19 cellular contexts compared by ENCODE assay signal in genomic region chr18:32998921-32999320, GRCh38.
DNase-seq lines count a peak whose midpoint lies in the region; TF ChIP-seq lines count a peak whose summit lies in the region.
"Had no signal": no experiment of that assay in that cellular context is flagged by ENCODE, and none has a peak within 500 bp of the region (broad histone marks: within the 10 kb centered on the region; RNA-seq: fewer than 3 reads in every experiment).

No MANE protein-coding gene starts in this region.

- TF ChIP-seq CTCF in neural crest cell (conservative IDR thresholded peaks at IDR 0.05) = no peak

- peak overlapping the region in 1 of 2 experiments; percentile 47 for H2BK12ac ChIP-seq in mesenchymal stem cell (ENCODE audit: low read length in 2 of 2)

- no peaks in the 10 kb centered on the region for H3K4me1 ChIP-seq in mesenchymal stem cell (ENCODE audit: control insufficient read depth, insufficient read depth, low read depth, low read length)
- H3K4me1 ChIP-seq: BE2C, BLaER1 had no signal

- peaks cover 14% of the 10 kb centered on the region for H3K9me3 ChIP-seq in mesenchymal stem cell (ENCODE audit: control insufficient read depth, low read length)
- H3K9me3 ChIP-seq: BE2C had no signal

- H4K91ac ChIP-seq in mesenchymal stem cell (ENCODE audit: low read length) = peak overlapping the region; percentile 56

- H3K4me3 ChIP-seq in mesenchymal stem cell (ENCODE audit: insufficient read depth in 1 of 2, low read depth in 1 of 2, low read length in 2 of 2) = no peak overlapping the region
- H3K4me3 ChIP-seq: BLaER1 had no signal

- H2BK15ac ChIP-seq in mesenchymal stem cell (ENCODE audit: low read depth, poor library complexity, severe bottlenecking) = no peak overlapping the region

- H3K36me3 Mint-ChIP-seq in neural crest cell (ENCODE audit: low read depth) = no peaks in the 10 kb centered on the region
- H3K36me3 Mint-ChIP-seq: CD14-positive monocyte; CD4-positive, alpha-beta memory T cell; CD4-positive, CD25-positive, alpha-beta regulatory T cell; CD8-positive, alpha-beta memory T cell had no signal

- no peak overlapping the region for H3K18ac ChIP-seq in mesenchymal stem cell (ENCODE audit: low read depth in 1 of 2, low read length in 2 of 2)

- no peaks in the 10 kb centered on the region for H3K27me3 Mint-ChIP-seq in neural crest cell (ENCODE audit: low read depth)
- H3K27me3 Mint-ChIP-seq: CD4-positive, alpha-beta memory T cell; CD8-positive, alpha-beta memory T cell had no signal

- no peak overlapping the region for H3K27ac ChIP-seq in mesenchymal stem cell (ENCODE audit: low read length, poor library complexity, severe bottlenecking)
- H3K27ac ChIP-seq: BLaER1 had no signal

- no peak overlapping the region for H3K9ac ChIP-seq in mesenchymal stem cell (ENCODE audit: low read length)
- H3K9ac ChIP-seq: BLaER1 had no signal

- H3K9me3 Mint-ChIP-seq in neural crest cell = peaks cover 5% of the 10 kb centered on the region

- no peak overlapping the region for H3K4me2 ChIP-seq in mesenchymal stem cell (ENCODE audit: low read length, poor library complexity, severe bottlenecking)
- H3K4me2 ChIP-seq: BLaER1 had no signal

- peak overlapping the region; percentile 93 for H3K27ac Mint-ChIP-seq in neural crest cell (ENCODE audit: unreplicated experiment)
- H3K27ac Mint-ChIP-seq: CD4-positive, alpha-beta memory T cell; CD4-positive, CD25-positive, alpha-beta regulatory T cell; CD8-positive, alpha-beta memory T cell had no signal

- DNase-seq in UCSD-AML1 (lab: John Stamatoyannopoulos, UW; ENCODE audit: unreplicated experiment) (peak; percentile 2), mesenchymal stem cell (no peak), neural crest cell (ENCODE audit: low read depth, low spot score) (no peak), DMS79 treated with DMSO at 0.1 percent for 48 hours (lab: John Stamatoyannopoulos, UW) (no peak), SW 1271 (lab: John Stamatoyannopoulos, UW) (no peak)
- no peak for DNase-seq in stimulated activated CD4-positive, alpha-beta T cell treated with anti-CD3 and anti-CD28 coated beads, Interleukin-12 subunit alpha, Interleukin-12 subunit beta, amount 100 ng/mL, for 4 hours
- DNase-seq: 8988T; ACHN; BE2C; C1 segment of cervical spinal cord; CD4-positive, alpha-beta memory T cell; CD4-positive, CD25-positive, alpha-beta regulatory T cell; CD8-positive, alpha-beta memory T cell; COR-L47; DND-41; EL; GF-D8 had no signal

- no peaks in the 10 kb centered on the region for H3K27me3 ChIP-seq in mesenchymal stem cell (ENCODE audit: control insufficient read depth in 1 of 2, insufficient read depth in 1 of 2, low read length in 2 of 2)
- H3K27me3 ChIP-seq: BE2C, BLaER1 had no signal

- no peak overlapping the region for H2AK5ac ChIP-seq in mesenchymal stem cell (ENCODE audit: low read length, severe bottlenecking)

- H3K4ac ChIP-seq in mesenchymal stem cell (ENCODE audit: low read depth in 1 of 2, low read length in 2 of 2) = no peak overlapping the region

- no peaks in the 10 kb centered on the region for H3K36me3 ChIP-seq in mesenchymal stem cell (ENCODE audit: control insufficient read depth in 1 of 2, insufficient read depth in 2 of 2, low read depth in 1 of 2, low read length in 2 of 2)
- H3K36me3 ChIP-seq: BE2C, BLaER1 had no signal

- H3K4me3 Mint-ChIP-seq in neural crest cell = no peak overlapping the region
- H3K4me3 Mint-ChIP-seq: CD14-positive monocyte; CD4-positive, alpha-beta memory T cell; CD4-positive, CD25-positive, alpha-beta regulatory T cell; CD8-positive, alpha-beta memory T cell had no signal

- no peak overlapping the region for H2BK5ac ChIP-seq in mesenchymal stem cell (ENCODE audit: low read depth, low read length, poor library complexity, severe bottlenecking)

- H4K8ac ChIP-seq in mesenchymal stem cell (ENCODE audit: low read length) = no peak overlapping the region

- 91% methylated on average over 1 of the region's 1 CpG for WGBS in mesenchymal stem cell

- no peaks in the 10 kb centered on the region for H3K4me1 Mint-ChIP-seq in neural crest cell
- H3K4me1 Mint-ChIP-seq: CD14-positive monocyte; CD4-positive, alpha-beta memory T cell; CD4-positive, CD25-positive, alpha-beta regulatory T cell; CD8-positive, alpha-beta memory T cell had no signal

- H3K23ac ChIP-seq in mesenchymal stem cell (ENCODE audit: low read length in 2 of 2) = no peak overlapping the region

- H3K79me1 ChIP-seq in mesenchymal stem cell (replicated peaks; ENCODE audit: low read length, poor library complexity, severe bottlenecking) = no peaks in the 10 kb centered on the region

- no peak overlapping the region for H2AFZ ChIP-seq in mesenchymal stem cell (ENCODE audit: low read depth, low read length)

- H3K14ac ChIP-seq in mesenchymal stem cell (ENCODE audit: low read length in 2 of 2) = no peak overlapping the region

- no peak overlapping the region for H2BK120ac ChIP-seq in mesenchymal stem cell (ENCODE audit: low read depth, low read length)
